Comparison of ENCODE assay signal across 13 cellular contexts in the genomic region with DNA sequence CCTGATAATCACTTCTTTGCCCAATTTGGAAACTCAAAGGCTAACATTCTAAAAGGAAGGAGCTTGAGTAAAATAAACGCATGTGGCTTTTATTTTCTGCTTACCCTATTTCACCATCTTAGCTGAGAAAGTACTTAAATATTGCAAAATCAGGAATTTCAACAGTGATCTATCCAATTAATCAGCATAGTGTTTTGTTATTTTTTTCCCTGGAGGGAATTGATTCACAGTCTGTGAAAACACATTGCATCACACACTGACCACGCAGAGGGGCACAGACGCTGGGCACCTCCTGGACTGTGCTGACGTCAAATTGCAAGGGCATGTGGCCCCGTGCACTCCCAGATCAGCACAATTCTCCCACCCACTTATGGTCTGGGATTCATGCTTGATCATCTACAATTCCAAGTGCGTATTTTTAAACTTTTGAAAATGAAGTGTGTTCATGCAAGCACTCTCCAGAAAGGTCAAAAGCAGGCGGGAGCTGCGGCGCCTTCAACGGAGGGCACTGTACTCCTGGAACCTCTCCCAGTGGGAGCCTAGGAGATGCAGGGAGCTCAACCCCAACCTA.
DNase-seq lines count a peak whose midpoint lies in the region; ATAC-seq, FAIRE-seq and TF ChIP-seq lines count a peak whose summit lies in the region.
"Had no signal": no experiment of that assay in that cellular context is flagged by ENCODE, and none has a peak within 500 bp of the region (broad histone marks: within the 10 kb centered on the region; RNA-seq: fewer than 3 reads in every experiment).

No MANE protein-coding gene starts in this region.

- H3K4me3 Mint-ChIP-seq in astrocyte (ENCODE audit: unreplicated experiment), result no peak overlapping the region
- no peak overlapping the region for H3K4me3 Mint-ChIP-seq in CD4-positive, alpha-beta T cell
- H3K4me3 Mint-ChIP-seq: activated T-cell treated with anti-CD3 and anti-CD28 coated beads, Interleukin-2, amount 50 U/mL, for 72 hours; IgD-negative memory B cell; T-helper 1 cell treated with Interleukin-12 subunit alpha and Interleukin-12 subunit beta and Interleukin-4 antibody, amounts not matched to agents 30 μg/mL and 1 μg/mL, for 36 hours had no signal

- H3K4me1 ChIP-seq in astrocyte (ENCODE audit: insufficient read depth, low read length) (peaks cover 8% of the 10 kb centered on the region), skeletal muscle satellite cell (ENCODE audit: control insufficient read depth, insufficient read depth, low read length) (peaks cover 28% of the 10 kb centered on the region)

- H3K36me3 ChIP-seq in astrocyte (ENCODE audit: insufficient read depth, low read length) (no peaks in the 10 kb centered on the region), skeletal muscle satellite cell (ENCODE audit: insufficient read depth, low read length) (no peaks in the 10 kb centered on the region)

- H3K9ac ChIP-seq in astrocyte (ENCODE audit: low read length) (no peak overlapping the region), skeletal muscle satellite cell (ENCODE audit: low read depth, low read length) (peak overlapping the region; percentile 68)

- H3K27me3 ChIP-seq in astrocyte (ENCODE audit: insufficient read depth, low read length), result peaks cover 3% of the 10 kb centered on the region
- no peaks in the 10 kb centered on the region for H3K27me3 ChIP-seq in skeletal muscle satellite cell (ENCODE audit: control insufficient read depth, insufficient read depth, low read length)
- no peaks in the 10 kb centered on the region for H3K27me3 ChIP-seq in CD4-positive, alpha-beta T cell (ENCODE audit: control insufficient read depth, insufficient read depth, low read length)

- FAIRE-seq in astrocyte (lab: Jason Lieb, UNC), result no peak

- H3K4me2 ChIP-seq in astrocyte (ENCODE audit: low read length), result no peak overlapping the region
- H3K4me2 ChIP-seq in skeletal muscle satellite cell (ENCODE audit: low read length), result peak overlapping the region; percentile 43

- H3K27me3 Mint-ChIP-seq in astrocyte (ENCODE audit: low read depth, unreplicated experiment), result no peaks in the 10 kb centered on the region
- no peaks in the 10 kb centered on the region for H3K27me3 Mint-ChIP-seq in CD4-positive, alpha-beta T cell
- H3K27me3 Mint-ChIP-seq: IgD-negative memory B cell had no signal

- no peak overlapping the region for H2AFZ ChIP-seq in astrocyte (ENCODE audit: low read depth, low read length)

- no peaks in the 10 kb centered on the region for H3K9me3 Mint-ChIP-seq in astrocyte (ENCODE audit: unreplicated experiment)
- H3K9me3 Mint-ChIP-seq in CD4-positive, alpha-beta T cell, result peaks cover 6% of the 10 kb centered on the region
- H3K9me3 Mint-ChIP-seq: T-helper 1 cell treated with Interleukin-12 subunit alpha and Interleukin-12 subunit beta and Interleukin-4 antibody, amounts not matched to agents 30 μg/mL and 1 μg/mL, for 36 hours had no signal

- peak; percentile 59 for DNase-seq in GOT3 (lab: John Stamatoyannopoulos, UW)
- DNase-seq in astrocyte (ENCODE audit: low read depth), result peak; percentile 94
- no peak for DNase-seq in left ventricle myocardium superior
- DNase-seq in AML-193 (lab: John Stamatoyannopoulos, UW), result no peak
- no peak for DNase-seq in stimulated activated CD4-positive, alpha-beta T cell treated with anti-CD3 and anti-CD28 coated beads, Interleukin-4, amount 100 ng/mL, for 1 hour
- DNase-seq in CD4-positive, alpha-beta T cell, result no peak
- DNase-seq: activated T-cell treated with anti-CD3 and anti-CD28 coated beads, Interleukin-2, amount 50 U/mL, for 72 hours; NCI-H510A treated with DMSO at 0.1 percent for 48 hours; stimulated activated naive CD8-positive, alpha-beta T cell treated with anti-CD3 and anti-CD28 coated beads, Interleukin-15, Interleukin-2, amounts not matched to agents 100 U/mL and 50 U/mL, for 24 hours had no signal

- no peak overlapping the region for H3K27ac Mint-ChIP-seq in astrocyte (ENCODE audit: unreplicated experiment)
- no peak overlapping the region for H3K27ac Mint-ChIP-seq in CD4-positive, alpha-beta T cell
- H3K27ac Mint-ChIP-seq: activated T-cell treated with anti-CD3 and anti-CD28 coated beads, Interleukin-2, amount 50 U/mL, for 72 hours; IgD-negative memory B cell; T-helper 1 cell treated with Interleukin-12 subunit alpha and Interleukin-12 subunit beta and Interleukin-4 antibody, amounts not matched to agents 30 μg/mL and 1 μg/mL, for 36 hours had no signal

- no peaks in the 10 kb centered on the region for H3K4me1 Mint-ChIP-seq in astrocyte (ENCODE audit: low read depth, unreplicated experiment)
- H3K4me1 Mint-ChIP-seq in CD4-positive, alpha-beta T cell (ENCODE audit: low read depth), result no peaks in the 10 kb centered on the region
- H3K4me1 Mint-ChIP-seq: IgD-negative memory B cell had no signal

- POLR2A ChIA-PET in CD4-positive, alpha-beta T cell (lab: Charles Lee), result no interaction called here

- H3K36me3 Mint-ChIP-seq in astrocyte (ENCODE audit: low read depth, unreplicated experiment), result no peaks in the 10 kb centered on the region
- H3K36me3 Mint-ChIP-seq in CD4-positive, alpha-beta T cell (ENCODE audit: low read depth), result no peaks in the 10 kb centered on the region
- H3K36me3 Mint-ChIP-seq: IgD-negative memory B cell had no signal

- no peaks in the 10 kb centered on the region for H3K79me2 ChIP-seq in astrocyte (ENCODE audit: insufficient read depth, low read length)

- H3K4me3 ChIP-seq in astrocyte (ENCODE audit: insufficient read depth, low read depth, low read length), result no peak overlapping the region
- H3K4me3 ChIP-seq in skeletal muscle satellite cell (ENCODE audit: low read length), result no peak overlapping the region

- intact Hi-C loops in left ventricle myocardium superior (cut with micrococcal nuclease), result no loop called here
- intact Hi-C loops in CD4-positive, alpha-beta T cell (cut with DNase I, micrococcal nuclease), result no loop called here

- H3K9me3 ChIP-seq in astrocyte (ENCODE audit: insufficient read depth, low read depth, low read length), result no peaks in the 10 kb centered on the region
- H3K9me3 ChIP-seq in skeletal muscle satellite cell (replicated peaks; ENCODE audit: low read length), result no peaks in the 10 kb centered on the region
- no peaks in the 10 kb centered on the region for H3K9me3 ChIP-seq in CD4-positive, alpha-beta T cell (ENCODE audit: control insufficient read depth, low read length)

- no peak for TF ChIP-seq CTCF in astrocyte (IDR thresholded peaks at IDR 0.05; ENCODE audit: insufficient read depth, low read depth, low read length)
- TF ChIP-seq CTCF in CD4-positive, alpha-beta T cell (IDR thresholded peaks at IDR 0.05), result no peak

- H4K20me1 ChIP-seq in astrocyte (ENCODE audit: insufficient read depth, low read length), result no peaks in the 10 kb centered on the region

- H3K27ac ChIP-seq in astrocyte (ENCODE audit: low read depth, low read length), result peak overlapping the region; percentile 27
- no peak overlapping the region for H3K27ac ChIP-seq in CD4-positive, alpha-beta T cell (ENCODE audit: low read depth, low read length)

- CTCF ChIA-PET in CD4-positive, alpha-beta T cell (lab: Charles Lee), result no interaction called here

- ATAC-seq in left ventricle myocardium superior (peak; percentile 57), HG03565 (IDR thresholded peaks at IDR 0.05; ENCODE audit: unreplicated experiment) (no peak)
- no peak for ATAC-seq in CD4-positive, alpha-beta T cell (ENCODE audit: poor library complexity)
- ATAC-seq: activated T-cell treated with anti-CD3 and anti-CD28 coated beads, Interleukin-2, amount 50 U/mL, for 72 hours; stimulated activated naive CD8-positive, alpha-beta T cell treated with anti-CD3 and anti-CD28 coated beads, Interleukin-15, Interleukin-2, amounts not matched to agents 100 U/mL and 50 U/mL, for 24 hours had no signal

Comparison
In these comparisons a context has a peak if more than half of its experiments do, and no peak if none do; other contexts are left out.
1. DNase-seq: peak in GOT3 (single experiment) and astrocyte (single experiment); none in left ventricle myocardium superior (single experiment), AML-193 (0 of 2), stimulated activated CD4-positive, alpha-beta T cell treated with anti-CD3 and anti-CD28 coated beads, Interleukin-4, amount 100 ng/mL, for 1 hour (single experiment) and CD4-positive, alpha-beta T cell (0 of 10).